ENCODE assay signal across 8 cellular contexts in genomic region chr6:29747688-29748250, GRCh38. TPM values are rescaled to one million over a fixed set of nuclear protein-coding genes. Genes with fewer than 3 reads are reported as not detected.
A peak's percentile ranks its signal among the peaks of the same experiment; 100 is the strongest.
DNase-seq lines count a peak whose midpoint lies in the region; ATAC-seq and TF ChIP-seq lines count a peak whose summit lies in the region.

No MANE protein-coding gene starts in this region.

- no peaks in the 10 kb centered on the region for H3K27me3 ChIP-seq in suprapubic skin

- H3K9me3 ChIP-seq in suprapubic skin = no peaks in the 10 kb centered on the region

- CTCF ChIA-PET in activated CD8-positive, alpha-beta memory T cell treated with anti-CD3 and anti-CD28 coated beads, Interleukin-2, amount 10 ng/mL, durations not matched to agents 7 days and 5 days (lab: Charles Lee) = interaction anchor here (1.1 to 7.1 kb wide), 9 partner anchors 9 to 96 kb away, joined by 4 to 71 read pairs (median 6); no protein-coding TSS in a partner anchor

- peak overlapping the region; percentile 94 for H3K4me3 Mint-ChIP-seq in activated CD8-positive, alpha-beta memory T cell treated with anti-CD3 and anti-CD28 coated beads, Interleukin-2, amount 10 ng/mL, durations not matched to agents 7 days and 5 days
- peak overlapping the region; percentile 93 for H3K4me3 Mint-ChIP-seq in activated naive CD8-positive, alpha-beta T cell
- H3K4me3 Mint-ChIP-seq in immature natural killer cell = peak overlapping the region; percentile 91 to 100 (median 96)

- H3K9me3 Mint-ChIP-seq in activated CD8-positive, alpha-beta memory T cell treated with anti-CD3 and anti-CD28 coated beads, Interleukin-2, amount 10 ng/mL, durations not matched to agents 7 days and 5 days (ENCODE audit: low read depth) = no peaks in the 10 kb centered on the region
- no peaks in the 10 kb centered on the region for H3K9me3 Mint-ChIP-seq in activated naive CD8-positive, alpha-beta T cell (ENCODE audit: low read depth)
- H3K9me3 Mint-ChIP-seq in immature natural killer cell = no peaks in the 10 kb centered on the region

- H3K36me3 Mint-ChIP-seq in activated CD8-positive, alpha-beta memory T cell treated with anti-CD3 and anti-CD28 coated beads, Interleukin-2, amount 10 ng/mL, durations not matched to agents 7 days and 5 days = peaks cover 4% of the 10 kb centered on the region
- peaks cover 2% of the 10 kb centered on the region for H3K36me3 Mint-ChIP-seq in activated naive CD8-positive, alpha-beta T cell
- peaks cover 0 to 17% (median 9%) of the 10 kb centered on the region in 3 donors for H3K36me3 Mint-ChIP-seq in immature natural killer cell

- no peak for DNase-seq in activated CD8-positive, alpha-beta memory T cell treated with anti-CD3 and anti-CD28 coated beads, Interleukin-2, amount 10 ng/mL, durations not matched to agents 7 days and 5 days
- no peak for DNase-seq in activated CD8-positive, alpha-beta memory T cell treated with anti-CD3 and anti-CD28 coated beads, Interleukin-2, amount 50 U/mL, for 4 hours
- no peak for DNase-seq in immature natural killer cell
- DNase-seq in suprapubic skin (ENCODE audit: low spot score in 2 of 2) = no peak
- DNase-seq in Kasumi-1 (lab: John Stamatoyannopoulos, UW) = no peak
- DNase-seq in hippocampal formation (lab: John Stamatoyannopoulos, UW) = no peak

- no peak for TF ChIP-seq POLR2A in suprapubic skin (IDR thresholded peaks at IDR 0.05)

- H3K4me1 Mint-ChIP-seq in activated CD8-positive, alpha-beta memory T cell treated with anti-CD3 and anti-CD28 coated beads, Interleukin-2, amount 10 ng/mL, durations not matched to agents 7 days and 5 days = peaks cover 52% of the 10 kb centered on the region
- H3K4me1 Mint-ChIP-seq in activated naive CD8-positive, alpha-beta T cell (ENCODE audit: low read depth) = peaks cover 34% of the 10 kb centered on the region
- H3K4me1 Mint-ChIP-seq in immature natural killer cell = peaks cover 37 to 62% of the 10 kb centered on the region in 2 donors

- no peaks in the 10 kb centered on the region for H3K27me3 Mint-ChIP-seq in activated CD8-positive, alpha-beta memory T cell treated with anti-CD3 and anti-CD28 coated beads, Interleukin-2, amount 10 ng/mL, durations not matched to agents 7 days and 5 days
- no peaks in the 10 kb centered on the region for H3K27me3 Mint-ChIP-seq in activated naive CD8-positive, alpha-beta T cell
- peaks cover 0 to 11% (median 4%) of the 10 kb centered on the region in 3 donors for H3K27me3 Mint-ChIP-seq in immature natural killer cell (ENCODE audit: low read depth in 3 of 3)

- H3K4me3 ChIP-seq in suprapubic skin = peak overlapping the region; percentile 69

- H3K27ac Mint-ChIP-seq in activated CD8-positive, alpha-beta memory T cell treated with anti-CD3 and anti-CD28 coated beads, Interleukin-2, amount 10 ng/mL, durations not matched to agents 7 days and 5 days = peak overlapping the region; percentile 62
- H3K27ac Mint-ChIP-seq in activated naive CD8-positive, alpha-beta T cell = no peak overlapping the region
- peak overlapping the region in 5 of 6 donors; percentile 2 to 91 (median 90) for H3K27ac Mint-ChIP-seq in immature natural killer cell

- TF ChIP-seq CTCF in suprapubic skin (IDR thresholded peaks at IDR 0.05) = no peak

- no peak for ATAC-seq in activated CD8-positive, alpha-beta memory T cell treated with anti-CD3 and anti-CD28 coated beads, Interleukin-2, amount 10 ng/mL, durations not matched to agents 7 days and 5 days
- no peak for ATAC-seq in GM21447 (IDR thresholded peaks at IDR 0.05; ENCODE audit: unreplicated experiment)

- WGBS in suprapubic skin = 91% methylated on average over 8 of the region's 8 CpGs

- peaks cover 26% of the 10 kb centered on the region for H3K4me1 ChIP-seq in suprapubic skin

- no peak for TF ChIP-seq EP300 in suprapubic skin (IDR thresholded peaks at IDR 0.05)

- H3K27ac ChIP-seq in suprapubic skin = no peak overlapping the region

- no peaks in the 10 kb centered on the region for H3K36me3 ChIP-seq in suprapubic skin

RNA-seq across cellular contexts. Expression of gene HLA-F, which starts 24.5 kb away (rescaled TPM):
- total RNA-seq in activated CD8-positive, alpha-beta memory T cell treated with anti-CD3 and anti-CD28 coated beads, Interleukin-2, amount 10 ng/mL, durations not matched to agents 7 days and 5 days = 100 to 1,000 TPM; 300 to 444 TPM
- polyA plus RNA-seq in immature natural killer cell = 100 to 1,000 TPM; 595 to 720 (median 639) TPM
- 100 to 1,000 TPM in 1 of 4 donors, 10 to 100 TPM in 3; 25.6 to 162 (median 62.2) TPM for total RNA-seq in suprapubic skin
